1 cellular context compared by ENCODE assay signal in the genomic region with DNA sequence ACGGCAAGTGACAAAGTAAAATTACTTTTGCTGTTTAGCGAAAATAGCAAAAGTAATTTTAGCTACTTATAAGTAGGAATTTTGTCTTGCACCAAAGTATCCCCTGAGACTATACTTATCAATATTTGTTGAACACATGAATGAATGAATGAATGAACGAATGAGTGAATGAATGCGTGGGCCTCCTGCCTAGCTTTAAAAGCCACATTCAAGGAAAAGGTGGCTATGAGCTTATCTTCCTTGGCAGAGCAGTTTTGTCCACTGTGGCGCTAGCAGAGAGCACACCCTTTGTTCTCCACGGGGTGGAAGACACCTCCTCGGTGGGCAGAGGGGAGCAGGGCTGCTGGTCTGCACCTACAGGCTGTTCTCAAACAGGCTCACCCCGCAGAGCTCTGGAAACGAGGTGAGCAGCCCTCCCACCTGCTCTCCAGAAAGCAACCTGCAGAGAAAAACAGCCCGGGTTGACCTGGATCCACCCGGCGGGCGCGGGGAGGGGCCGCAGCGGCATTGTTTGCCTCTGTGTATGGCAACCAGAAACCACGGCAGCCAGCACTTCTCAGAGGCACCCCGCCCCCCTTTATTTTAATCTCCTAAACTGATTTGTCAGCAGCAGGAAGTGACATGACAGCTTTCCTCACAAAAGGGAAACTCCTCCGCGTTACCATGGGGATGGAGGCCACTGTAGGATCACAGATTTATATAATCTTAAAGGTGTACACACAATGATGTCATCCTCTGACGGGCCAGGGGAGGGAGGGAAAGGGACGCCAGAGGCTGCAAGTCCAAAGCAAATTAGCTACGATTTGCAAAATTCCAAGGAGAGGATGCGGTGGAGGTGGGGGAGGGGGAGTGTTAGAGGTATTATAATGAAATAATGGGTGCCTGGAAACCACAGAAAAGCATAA.
TF ChIP-seq lines count a peak whose summit lies in the region.

No MANE protein-coding gene starts in this region.

TF ChIP-seq in HepG2, 621 proteins besides CTCF, POLR2A, EP300 and RAD21 (continued from another document and continues in another):
- TF ChIP-seq, protein P1, sequence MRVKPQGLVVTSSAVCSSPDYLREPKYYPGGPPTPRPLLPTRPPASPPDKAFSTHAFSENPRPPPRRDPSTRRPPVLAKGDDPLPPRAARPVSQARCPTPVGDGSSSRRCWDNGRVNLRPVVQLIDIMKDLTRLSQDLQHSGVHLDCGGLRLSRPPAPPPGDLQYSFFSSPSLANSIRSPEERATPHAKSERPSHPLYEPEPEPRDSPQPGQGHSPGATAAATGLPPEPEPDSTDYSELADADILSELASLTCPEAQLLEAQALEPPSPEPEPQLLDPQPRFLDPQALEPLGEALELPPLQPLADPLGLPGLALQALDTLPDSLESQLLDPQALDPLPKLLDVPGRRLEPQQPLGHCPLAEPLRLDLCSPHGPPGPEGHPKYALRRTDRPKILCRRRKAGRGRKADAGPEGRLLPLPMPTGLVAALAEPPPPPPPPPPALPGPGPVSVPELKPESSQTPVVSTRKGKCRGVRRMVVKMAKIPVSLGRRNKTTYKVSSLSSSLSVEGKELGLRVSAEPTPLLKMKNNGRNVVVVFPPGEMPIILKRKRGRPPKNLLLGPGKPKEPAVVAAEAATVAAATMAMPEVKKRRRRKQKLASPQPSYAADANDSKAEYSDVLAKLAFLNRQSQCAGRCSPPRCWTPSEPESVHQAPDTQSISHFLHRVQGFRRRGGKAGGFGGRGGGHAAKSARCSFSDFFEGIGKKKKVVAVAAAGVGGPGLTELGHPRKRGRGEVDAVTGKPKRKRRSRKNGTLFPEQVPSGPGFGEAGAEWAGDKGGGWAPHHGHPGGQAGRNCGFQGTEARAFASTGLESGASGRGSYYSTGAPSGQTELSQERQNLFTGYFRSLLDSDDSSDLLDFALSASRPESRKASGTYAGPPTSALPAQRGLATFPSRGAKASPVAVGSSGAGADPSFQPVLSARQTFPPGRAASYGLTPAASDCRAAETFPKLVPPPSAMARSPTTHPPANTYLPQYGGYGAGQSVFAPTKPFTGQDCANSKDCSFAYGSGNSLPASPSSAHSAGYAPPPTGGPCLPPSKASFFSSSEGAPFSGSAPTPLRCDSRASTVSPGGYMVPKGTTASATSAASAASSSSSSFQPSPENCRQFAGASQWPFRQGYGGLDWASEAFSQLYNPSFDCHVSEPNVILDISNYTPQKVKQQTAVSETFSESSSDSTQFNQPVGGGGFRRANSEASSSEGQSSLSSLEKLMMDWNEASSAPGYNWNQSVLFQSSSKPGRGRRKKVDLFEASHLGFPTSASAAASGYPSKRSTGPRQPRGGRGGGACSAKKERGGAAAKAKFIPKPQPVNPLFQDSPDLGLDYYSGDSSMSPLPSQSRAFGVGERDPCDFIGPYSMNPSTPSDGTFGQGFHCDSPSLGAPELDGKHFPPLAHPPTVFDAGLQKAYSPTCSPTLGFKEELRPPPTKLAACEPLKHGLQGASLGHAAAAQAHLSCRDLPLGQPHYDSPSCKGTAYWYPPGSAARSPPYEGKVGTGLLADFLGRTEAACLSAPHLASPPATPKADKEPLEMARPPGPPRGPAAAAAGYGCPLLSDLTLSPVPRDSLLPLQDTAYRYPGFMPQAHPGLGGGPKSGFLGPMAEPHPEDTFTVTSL (CRISPR knock-in tag; IDR thresholded peaks at IDR 0.05; ENCODE audit: borderline replicate concordance), result peak; percentile 50; the same call in 1 of the 2 replicates
- no peak for TF ChIP-seq ZNF616 (CRISPR knock-in tag; IDR thresholded peaks at IDR 0.05; ENCODE audit: low read depth)
- peak; percentile 58; the same call in 1 of the 2 replicates for TF ChIP-seq ZBTB34 (CRISPR knock-in tag; IDR thresholded peaks at IDR 0.05)
- TF ChIP-seq, protein P2, sequence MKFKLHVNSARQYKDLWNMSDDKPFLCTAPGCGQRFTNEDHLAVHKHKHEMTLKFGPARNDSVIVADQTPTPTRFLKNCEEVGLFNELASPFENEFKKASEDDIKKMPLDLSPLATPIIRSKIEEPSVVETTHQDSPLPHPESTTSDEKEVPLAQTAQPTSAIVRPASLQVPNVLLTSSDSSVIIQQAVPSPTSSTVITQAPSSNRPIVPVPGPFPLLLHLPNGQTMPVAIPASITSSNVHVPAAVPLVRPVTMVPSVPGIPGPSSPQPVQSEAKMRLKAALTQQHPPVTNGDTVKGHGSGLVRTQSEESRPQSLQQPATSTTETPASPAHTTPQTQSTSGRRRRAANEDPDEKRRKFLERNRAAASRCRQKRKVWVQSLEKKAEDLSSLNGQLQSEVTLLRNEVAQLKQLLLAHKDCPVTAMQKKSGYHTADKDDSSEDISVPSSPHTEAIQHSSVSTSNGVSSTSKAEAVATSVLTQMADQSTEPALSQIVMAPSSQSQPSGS (CRISPR knock-in tag; IDR thresholded peaks at IDR 0.05), result peak; percentile 95
- TF ChIP-seq NCOA1 (CRISPR knock-in tag; IDR thresholded peaks at IDR 0.05), result no peak
- TF ChIP-seq ZNF446 (CRISPR knock-in tag; IDR thresholded peaks at IDR 0.05), result no peak
- no peak for TF ChIP-seq ZFP36L1 (CRISPR knock-in tag; IDR thresholded peaks at IDR 0.05)
- TF ChIP-seq ZNF234 (CRISPR knock-in tag; conservative IDR thresholded peaks at IDR 0.05), result no peak
- TF ChIP-seq NONO (IDR thresholded peaks at IDR 0.05), result no peak
- TF ChIP-seq NONO (CRISPR knock-in tag; conservative IDR thresholded peaks at IDR 0.05), result no peak
- TF ChIP-seq HDAC1 (CRISPR knock-in tag; IDR thresholded peaks at IDR 0.05), result peak; percentile 25; the same call in 1 of the 2 replicates
- no peak for TF ChIP-seq ZNF10 (CRISPR knock-in tag; IDR thresholded peaks at IDR 0.05; ENCODE audit: borderline replicate concordance, low read depth)
- TF ChIP-seq MAX (IDR thresholded peaks at IDR 0.05), result peak; percentile 32; the same call in 1 of the 2 replicates
- no peak for TF ChIP-seq ZNF207 (IDR thresholded peaks at IDR 0.05; ENCODE audit: borderline replicate concordance)
- TF ChIP-seq U2AF1 (optimal IDR thresholded peaks at IDR 0.05; ENCODE audit: low read depth, low read length), result no peak
- no peak for TF ChIP-seq PBX3 (CRISPR knock-in tag; IDR thresholded peaks at IDR 0.05; ENCODE audit: borderline replicate concordance)
- TF ChIP-seq CAMTA2 (CRISPR knock-in tag; IDR thresholded peaks at IDR 0.05; ENCODE audit: borderline replicate concordance), result no peak
- TF ChIP-seq SETDB1 (CRISPR knock-in tag; IDR thresholded peaks at IDR 0.05; ENCODE audit: borderline replicate concordance), result no peak
- no peak for TF ChIP-seq CSRNP2 (CRISPR knock-in tag; conservative IDR thresholded peaks at IDR 0.05; ENCODE audit: low read depth)
- no peak for TF ChIP-seq BRCA1 (CRISPR knock-in tag; IDR thresholded peaks at IDR 0.05)
- no peak for TF ChIP-seq ZNF740 (CRISPR knock-in tag; IDR thresholded peaks at IDR 0.05)
- no peak for TF ChIP-seq ZFP36 (IDR thresholded peaks at IDR 0.05; ENCODE audit: borderline replicate concordance, low read depth, low read length, partially characterized antibody)
- no peak for TF ChIP-seq MTF2 (CRISPR knock-in tag; IDR thresholded peaks at IDR 0.05; ENCODE audit: borderline replicate concordance)
- no peak for TF ChIP-seq ZNF232 (CRISPR knock-in tag; IDR thresholded peaks at IDR 0.05; ENCODE audit: borderline replicate concordance)
- no peak for TF ChIP-seq NCOA5 (CRISPR knock-in tag; IDR thresholded peaks at IDR 0.05)
- no peak for TF ChIP-seq RARG (CRISPR knock-in tag; IDR thresholded peaks at IDR 0.05; ENCODE audit: low read depth)
- TF ChIP-seq RFX1 (IDR thresholded peaks at IDR 0.05), result peak; percentile 91
- no peak for TF ChIP-seq EZH2 (conservative IDR thresholded peaks at IDR 0.05; ENCODE audit: low read depth, low read length)
- no peak for TF ChIP-seq HNRNPL (IDR thresholded peaks at IDR 0.05; ENCODE audit: low read depth, low read length)
- TF ChIP-seq JUN (CRISPR knock-in tag; IDR thresholded peaks at IDR 0.05), result peak; percentile 83; the same call in 1 of the 2 replicates
- TF ChIP-seq, protein P3, sequence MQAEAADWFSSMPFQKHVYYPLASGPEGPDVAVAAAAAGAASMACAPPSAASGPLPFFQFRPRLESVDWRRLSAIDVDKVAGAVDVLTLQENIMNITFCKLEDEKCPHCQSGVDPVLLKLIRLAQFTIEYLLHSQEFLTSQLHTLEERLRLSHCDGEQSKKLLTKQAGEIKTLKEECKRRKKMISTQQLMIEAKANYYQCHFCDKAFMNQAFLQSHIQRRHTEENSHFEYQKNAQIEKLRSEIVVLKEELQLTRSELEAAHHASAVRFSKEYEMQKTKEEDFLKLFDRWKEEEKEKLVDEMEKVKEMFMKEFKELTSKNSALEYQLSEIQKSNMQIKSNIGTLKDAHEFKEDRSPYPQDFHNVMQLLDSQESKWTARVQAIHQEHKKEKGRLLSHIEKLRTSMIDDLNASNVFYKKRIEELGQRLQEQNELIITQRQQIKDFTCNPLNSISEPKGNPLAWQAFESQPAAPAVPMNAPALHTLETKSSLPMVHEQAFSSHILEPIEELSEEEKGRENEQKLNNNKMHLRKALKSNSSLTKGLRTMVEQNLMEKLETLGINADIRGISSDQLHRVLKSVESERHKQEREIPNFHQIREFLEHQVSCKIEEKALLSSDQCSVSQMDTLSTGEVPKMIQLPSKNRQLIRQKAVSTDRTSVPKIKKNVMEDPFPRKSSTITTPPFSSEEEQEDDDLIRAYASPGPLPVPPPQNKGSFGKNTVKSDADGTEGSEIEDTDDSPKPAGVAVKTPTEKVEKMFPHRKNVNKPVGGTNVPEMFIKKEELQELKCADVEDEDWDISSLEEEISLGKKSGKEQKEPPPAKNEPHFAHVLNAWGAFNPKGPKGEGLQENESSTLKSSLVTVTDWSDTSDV (CRISPR knock-in tag; IDR thresholded peaks at IDR 0.05), result no peak
- no peak for TF ChIP-seq CBX2 (IDR thresholded peaks at IDR 0.05; ENCODE audit: low read depth, low read length)
- TF ChIP-seq CBX2 (CRISPR knock-in tag; IDR thresholded peaks at IDR 0.05; ENCODE audit: low read depth), result no peak
- TF ChIP-seq KDM4B (CRISPR knock-in tag; IDR thresholded peaks at IDR 0.05), result no peak
- TF ChIP-seq ZFP41 (CRISPR knock-in tag; IDR thresholded peaks at IDR 0.05; ENCODE audit: borderline replicate concordance), result no peak
- no peak for TF ChIP-seq ZNF543 (CRISPR knock-in tag; IDR thresholded peaks at IDR 0.05)
- TF ChIP-seq, protein P4, sequence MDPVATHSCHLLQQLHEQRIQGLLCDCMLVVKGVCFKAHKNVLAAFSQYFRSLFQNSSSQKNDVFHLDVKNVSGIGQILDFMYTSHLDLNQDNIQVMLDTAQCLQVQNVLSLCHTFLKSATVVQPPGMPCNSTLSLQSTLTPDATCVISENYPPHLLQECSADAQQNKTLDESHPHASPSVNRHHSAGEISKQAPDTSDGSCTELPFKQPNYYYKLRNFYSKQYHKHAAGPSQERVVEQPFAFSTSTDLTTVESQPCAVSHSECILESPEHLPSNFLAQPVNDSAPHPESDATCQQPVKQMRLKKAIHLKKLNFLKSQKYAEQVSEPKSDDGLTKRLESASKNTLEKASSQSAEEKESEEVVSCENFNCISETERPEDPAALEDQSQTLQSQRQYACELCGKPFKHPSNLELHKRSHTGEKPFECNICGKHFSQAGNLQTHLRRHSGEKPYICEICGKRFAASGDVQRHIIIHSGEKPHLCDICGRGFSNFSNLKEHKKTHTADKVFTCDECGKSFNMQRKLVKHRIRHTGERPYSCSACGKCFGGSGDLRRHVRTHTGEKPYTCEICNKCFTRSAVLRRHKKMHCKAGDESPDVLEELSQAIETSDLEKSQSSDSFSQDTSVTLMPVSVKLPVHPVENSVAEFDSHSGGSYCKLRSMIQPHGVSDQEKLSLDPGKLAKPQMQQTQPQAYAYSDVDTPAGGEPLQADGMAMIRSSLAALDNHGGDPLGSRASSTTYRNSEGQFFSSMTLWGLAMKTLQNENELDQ (CRISPR knock-in tag; IDR thresholded peaks at IDR 0.05; ENCODE audit: borderline replicate concordance), result no peak
- no peak for TF ChIP-seq ZFX (CRISPR knock-in tag; IDR thresholded peaks at IDR 0.05; ENCODE audit: low read depth)
- no peak for TF ChIP-seq ZKSCAN5 (CRISPR knock-in tag; IDR thresholded peaks at IDR 0.05)
- no peak for TF ChIP-seq SOX6 (IDR thresholded peaks at IDR 0.05)
- TF ChIP-seq SOX6 (CRISPR knock-in tag; IDR thresholded peaks at IDR 0.05), result peak; percentile 97
- TF ChIP-seq SOX5 (CRISPR knock-in tag; IDR thresholded peaks at IDR 0.05; ENCODE audit: borderline replicate concordance), result peak; percentile 84
- TF ChIP-seq ZNF451 (CRISPR knock-in tag; IDR thresholded peaks at IDR 0.05), result no peak
